7 cellular contexts compared by ENCODE assay signal in the genomic region with DNA sequence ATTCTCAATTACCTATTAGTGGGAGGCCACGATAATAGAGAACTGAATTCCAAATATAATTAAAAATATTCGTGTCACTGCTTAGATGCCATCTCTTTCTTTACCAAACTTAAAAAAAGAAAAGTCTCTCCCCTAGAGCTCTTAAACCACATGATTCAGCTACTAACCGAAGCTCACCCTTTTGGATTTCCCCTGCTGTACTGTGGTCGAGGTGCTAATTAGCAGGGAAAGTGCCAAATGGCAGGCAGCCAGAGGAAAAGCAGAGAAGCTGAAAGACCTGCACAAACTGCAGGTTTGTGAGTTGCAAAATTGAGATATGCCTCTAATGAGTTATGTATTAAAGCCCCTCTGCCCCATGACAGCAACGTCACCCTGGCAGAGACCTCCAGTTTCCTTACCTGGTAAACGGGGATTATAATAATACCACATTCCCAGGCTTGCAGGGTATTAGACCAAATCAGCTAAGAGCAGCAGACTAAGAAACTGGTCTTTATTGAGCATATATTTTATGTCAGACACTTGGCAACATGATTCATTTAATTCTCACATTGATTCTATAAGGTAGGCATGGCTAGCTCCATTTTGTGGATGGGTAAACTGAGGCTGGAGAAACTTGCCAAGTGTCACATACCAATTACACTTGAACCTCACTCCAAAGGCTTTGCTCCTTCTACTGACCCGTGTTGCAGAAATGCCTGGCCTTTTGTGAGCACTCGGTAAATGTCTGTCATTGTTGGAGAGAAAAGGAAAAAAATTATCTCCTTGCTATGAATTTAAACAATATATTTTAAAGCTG.
DNase-seq lines count a peak whose midpoint lies in the region; ATAC-seq, FAIRE-seq and TF ChIP-seq lines count a peak whose summit lies in the region.

No MANE protein-coding gene starts in this region.

- H3K9me3 ChIP-seq in kidney (ENCODE audit: control insufficient read depth in 1 of 2, low read length in 2 of 2) = no peaks in the 10 kb centered on the region

- H3K4me1 ChIP-seq in kidney (ENCODE audit: control insufficient read depth in 1 of 2, insufficient read depth in 1 of 2, low read depth in 1 of 2, low read length in 2 of 2) = peaks cover 8 to 19% of the 10 kb centered on the region in 2 donors

- intact Hi-C loops in kidney (cut with DNase I) (no loop called here), cardiac septum (cut with DNase I) (no loop called here)

- DNase-seq in NOMO-1 (lab: John Stamatoyannopoulos, UW; ENCODE audit: unreplicated experiment in 2 of 2) (peak; percentile 39 to 56), activated T-helper 1 cell treated with Interleukin-2 at 50 U/mL for 16 hours (ENCODE audit: low read depth) (peak; percentile 39), kidney (peak; percentile 85), cardiac septum (ENCODE audit: low spot score) (no peak)
- peak; percentile 39 to 44 for DNase-seq in stimulated activated CD8-positive, alpha-beta memory T cell treated with anti-CD3 and anti-CD28 coated beads, Interleukin-2, amount 100 ng/mL, for 1 hour (ENCODE audit: low read depth in 2 of 2)

- H3K27ac ChIP-seq in kidney (ENCODE audit: low read depth in 2 of 2, low read length in 2 of 2) = peak overlapping the region; percentile 33 to 61

- peak; percentile 8 for FAIRE-seq in kidney (lab: Jason Lieb, UNC)

- ATAC-seq in GM19043 (IDR thresholded peaks at IDR 0.05; ENCODE audit: low read depth, unreplicated experiment) (peak; percentile 87), HG03045 (IDR thresholded peaks at IDR 0.05; ENCODE audit: unreplicated experiment) (peak; percentile 82)

- no peaks in the 10 kb centered on the region for H3K36me3 ChIP-seq in kidney (ENCODE audit: control insufficient read depth in 1 of 2, insufficient read depth in 2 of 2, low read length in 2 of 2)

- no peak overlapping the region for H3K9ac ChIP-seq in kidney (ENCODE audit: low read length in 2 of 2)

- no peak overlapping the region for H3K4me3 ChIP-seq in kidney (ENCODE audit: low read length in 2 of 2)

- TF ChIP-seq CTCF in kidney (IDR thresholded peaks at IDR 0.05; ENCODE audit: borderline replicate concordance, extremely low read depth, insufficient read depth) = no peak
